In the genomic region with DNA sequence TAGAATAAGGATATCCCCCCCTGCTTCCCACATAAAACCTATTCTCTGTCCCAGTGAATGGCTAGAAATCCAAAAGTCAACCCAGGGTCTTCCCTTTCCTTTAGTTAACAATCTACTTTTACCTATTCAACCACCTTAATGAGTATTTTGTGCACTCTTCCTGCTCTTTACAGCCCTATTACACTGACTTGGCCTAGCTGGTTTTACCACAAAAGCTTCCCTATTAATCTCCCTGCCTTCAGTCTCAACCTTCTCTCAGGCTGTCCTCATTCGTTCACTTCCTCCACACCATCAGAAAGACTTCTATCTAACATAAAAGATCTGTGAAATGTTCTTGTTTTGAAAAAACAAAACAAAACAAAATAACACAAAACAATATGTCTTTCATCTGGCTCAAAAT, we compare ENCODE assay signal across 28 cellular contexts. TPM values are rescaled to one million over a fixed set of nuclear protein-coding genes. Genes with fewer than 3 reads are reported as not detected.
A peak's percentile ranks its signal among the peaks of the same experiment; 100 is the strongest.
DNase-seq lines count a peak whose midpoint lies in the region; ATAC-seq and TF ChIP-seq lines count a peak whose summit lies in the region.
"Had no signal": no experiment of that assay in that cellular context is flagged by ENCODE, and none has a peak within 500 bp of the region (broad histone marks: within the 10 kb centered on the region; RNA-seq: fewer than 3 reads in every experiment).

No MANE protein-coding gene starts in this region.

- no peak for ATAC-seq in heart left ventricle
- ATAC-seq in left cardiac atrium, result no peak
- ATAC-seq in effector memory CD8-positive, alpha-beta T cell (replicated peaks), result no peak
- no peak for ATAC-seq in GM18498 (IDR thresholded peaks at IDR 0.05; ENCODE audit: unreplicated experiment)
- ATAC-seq: GM12878 had no signal

- no peak overlapping the region for H3K4me3 Mint-ChIP-seq in mesothelial cell of epicardium
- H3K4me3 Mint-ChIP-seq in effector memory CD8-positive, alpha-beta T cell, result no peak overlapping the region
- H3K4me3 Mint-ChIP-seq: activated naive CD8-positive, alpha-beta T cell treated with anti-CD3 and anti-CD28 coated beads, Interleukin-2, amount 10 ng/mL, durations not matched to agents 7 days and 5 days; CD8-positive, alpha-beta memory T cell; endodermal cell; stimulated activated naive CD8-positive, alpha-beta T cell treated with anti-CD3 and anti-CD28 coated beads, Interleukin-15, Interleukin-2, amounts not matched to agents 100 ng/mL and 50 ng/mL, for 24 hours had no signal

- no peaks in the 10 kb centered on the region for H3K27me3 ChIP-seq in heart left ventricle
- no peaks in the 10 kb centered on the region for H3K27me3 ChIP-seq in thyroid gland
- H3K27me3 ChIP-seq: ascending aorta, BE2C, esophagus muscularis mucosa, ovary had no signal

- no peaks in the 10 kb centered on the region for H3K27me3 Mint-ChIP-seq in mesothelial cell of epicardium (ENCODE audit: low read depth)
- H3K27me3 Mint-ChIP-seq in effector memory CD8-positive, alpha-beta T cell, result no peaks in the 10 kb centered on the region
- H3K27me3 Mint-ChIP-seq: activated naive CD8-positive, alpha-beta T cell treated with anti-CD3 and anti-CD28 coated beads, Interleukin-2, amount 10 ng/mL, durations not matched to agents 7 days and 5 days; stimulated activated naive CD8-positive, alpha-beta T cell treated with anti-CD3 and anti-CD28 coated beads, Interleukin-15, Interleukin-2, amounts not matched to agents 100 ng/mL and 50 ng/mL, for 24 hours had no signal

- WGBS in heart left ventricle, 4 donors, result 57 to 66% (median 62%) methylated on average over 1 of the region's 1 CpG
- WGBS in thyroid gland, 2 donors, result 89 to 90% methylated on average over 1 of the region's 1 CpG

- H3K4me1 Mint-ChIP-seq in mesothelial cell of epicardium, result peaks cover 38% of the 10 kb centered on the region
- H3K4me1 Mint-ChIP-seq in effector memory CD8-positive, alpha-beta T cell (ENCODE audit: low read depth in 2 of 2), result peaks cover 3 to 5% of the 10 kb centered on the region in 2 donors

- H3K4me3 ChIP-seq in heart left ventricle, result no peak overlapping the region
- H3K4me3 ChIP-seq in thyroid gland (replicated peaks in 1 of 3), result no peak overlapping the region
- H3K4me3 ChIP-seq: ascending aorta, coronary artery, esophagus muscularis mucosa, GM12878, ovary had no signal

- peak overlapping the region; percentile 37 for H3K27ac Mint-ChIP-seq in mesothelial cell of epicardium
- no peak overlapping the region for H3K27ac Mint-ChIP-seq in effector memory CD8-positive, alpha-beta T cell
- H3K27ac Mint-ChIP-seq: activated naive CD8-positive, alpha-beta T cell treated with anti-CD3 and anti-CD28 coated beads, Interleukin-2, amount 10 ng/mL, durations not matched to agents 7 days and 5 days; stimulated activated naive CD8-positive, alpha-beta T cell treated with anti-CD3 and anti-CD28 coated beads, Interleukin-15, Interleukin-2, amounts not matched to agents 100 ng/mL and 50 ng/mL, for 24 hours had no signal

- in situ Hi-C loops in GM13977 (cut with MboI; ENCODE audit: low pct_unique_long_range_greater_than_20kb, low sequenced_read_pairs, unreplicated experiment), result no loop called here

- H3K36me3 Mint-ChIP-seq in mesothelial cell of epicardium, result peaks cover 14% of the 10 kb centered on the region
- H3K36me3 Mint-ChIP-seq in effector memory CD8-positive, alpha-beta T cell (ENCODE audit: insufficient read depth), result no peaks in the 10 kb centered on the region

- H3K27ac ChIP-seq in heart left ventricle (peak overlapping the region in 10 of 12 donors; percentile 3 to 77 (median 46)), thyroid gland (peak overlapping the region in 2 of 3 donors; percentile 20 to 24)
- H3K27ac ChIP-seq: coronary artery had no signal

- DNase-seq in heart left ventricle, result no peak
- no peak for DNase-seq in left cardiac atrium
- peak; percentile 11 for DNase-seq in NOMO-1 treated with dmso at 0.1 percent for 144 hours (lab: John Stamatoyannopoulos, UW; ENCODE audit: unreplicated experiment)
- no peak for DNase-seq in mesothelial cell of epicardium (ENCODE audit: low spot score in 2 of 2, unreplicated experiment in 2 of 2)
- no peak for DNase-seq in thyroid gland
- DNase-seq in effector memory CD8-positive, alpha-beta T cell, result no peak
- DNase-seq in GM13977 (ENCODE audit: low spot score), result no peak
- DNase-seq: ACHN; activated CD4-positive, alpha-beta T cell treated with anti-CD3 and anti-CD28 coated beads for 48 hours; activated CD8-positive, alpha-beta memory T cell treated with anti-CD3 and anti-CD28 coated beads for 24 hours; activated effector memory CD4-positive, alpha-beta T cell treated with anti-CD3 and anti-CD28 coated beads, Interleukin-2, amount 50 U/mL, for 16 hours; activated naive CD8-positive, alpha-beta T cell treated with anti-CD3 and anti-CD28 coated beads, Interleukin-2, amount 10 ng/mL, durations not matched to agents 7 days and 5 days; BE2C; CD8-positive, alpha-beta memory T cell; DMS 273 treated with DMSO at 0.1 percent for 48 hours; endodermal cell; foreskin fibroblast; NCI-H1105 treated with DMSO at 0.1 percent for 48 hours; NCI-H345; ovary; SIG-M5; stimulated activated CD8-positive, alpha-beta memory T cell treated with anti-CD3 and anti-CD28 coated beads, Interleukin-4, amount 100 ng/mL, for 48 hours had no signal

- H3K9me3 ChIP-seq in heart left ventricle (no peaks in the 10 kb centered on the region), thyroid gland (no peaks in the 10 kb centered on the region)
- H3K9me3 ChIP-seq: ascending aorta, BE2C, esophagus muscularis mucosa, ovary had no signal

- intact Hi-C loops in heart left ventricle (cut with DNase I), result no loop called here
- intact Hi-C loops in left cardiac atrium (cut with DNase I), result no loop called here
- intact Hi-C loops in thyroid gland (cut with DNase I), result no loop called here

- peaks cover 0 to 63% (median 24%) of the 10 kb centered on the region in 12 donors for H3K4me1 ChIP-seq in heart left ventricle
- peaks cover 7 to 21% of the 10 kb centered on the region in 2 donors for H3K4me1 ChIP-seq in thyroid gland
- H3K4me1 ChIP-seq: BE2C had no signal

- peaks cover 0 to 3% (median 0%) of the 10 kb centered on the region in 9 donors for H3K36me3 ChIP-seq in heart left ventricle
- no peaks in the 10 kb centered on the region for H3K36me3 ChIP-seq in thyroid gland
- H3K36me3 ChIP-seq: esophagus muscularis mucosa, ovary had no signal

- no peak for TF ChIP-seq POLR2A in heart left ventricle (IDR thresholded peaks at IDR 0.05)
- no peak for TF ChIP-seq POLR2A in thyroid gland (IDR thresholded peaks at IDR 0.05)

- peaks cover 9% of the 10 kb centered on the region for H3K9me3 Mint-ChIP-seq in mesothelial cell of epicardium
- H3K9me3 Mint-ChIP-seq in effector memory CD8-positive, alpha-beta T cell, result no peaks in the 10 kb centered on the region
- H3K9me3 Mint-ChIP-seq: activated naive CD8-positive, alpha-beta T cell treated with anti-CD3 and anti-CD28 coated beads, Interleukin-2, amount 10 ng/mL, durations not matched to agents 7 days and 5 days; endodermal cell had no signal

- TF ChIP-seq CTCF in heart left ventricle (IDR thresholded peaks at IDR 0.05) (no peak), mesothelial cell of epicardium (IDR thresholded peaks at IDR 0.05; ENCODE audit: unreplicated experiment) (no peak), thyroid gland (IDR thresholded peaks at IDR 0.05) (no peak), GM13977 (IDR thresholded peaks at IDR 0.05; ENCODE audit: extremely low read depth, insufficient read depth, missing control alignments) (no peak)

RNA-seq across cellular contexts. Expression of a gene that starts 16.2 kb away (rescaled TPM):
- total RNA-seq in heart left ventricle, result 10 to 100 TPM; 51.2 to 76.3 (median 62.7) TPM
- polyA plus RNA-seq in heart left ventricle, result 100 to 1,000 TPM in 1 of 2 donors, 10 to 100 TPM in 1; 54.4 to 165 TPM
- 10 to 100 TPM; 87.0 to 91.2 TPM for total RNA-seq in left cardiac atrium
- 26.7 to 28.1 TPM (median 27.9 TPM) in 3 replicates for total RNA-seq in mesothelial cell of epicardium
- total RNA-seq in thyroid gland, result 100 to 1,000 TPM; 106 to 231 (median 156) TPM
